1 cellular context compared by ENCODE assay signal in genomic region chr22:24112188-24112587, GRCh38.
TF ChIP-seq lines count a peak whose summit lies in the region.

No MANE protein-coding gene starts in this region.

TF ChIP-seq in IMR-90, 13 proteins besides CTCF, POLR2A, EP300 and RAD21:
- TF ChIP-seq CEBPB (IDR thresholded peaks at IDR 0.05; ENCODE audit: low read depth, low read length) = peak; percentile 56; the same call in 1 of the 2 replicates
- no peak for TF ChIP-seq CHD1 (IDR thresholded peaks at IDR 0.05; ENCODE audit: low read depth, low read length)
- TF ChIP-seq MAFK (IDR thresholded peaks at IDR 0.05; ENCODE audit: low read depth, low read length) = no peak
